Comparison of ENCODE assay signal across 10 cellular contexts in the genomic region with DNA sequence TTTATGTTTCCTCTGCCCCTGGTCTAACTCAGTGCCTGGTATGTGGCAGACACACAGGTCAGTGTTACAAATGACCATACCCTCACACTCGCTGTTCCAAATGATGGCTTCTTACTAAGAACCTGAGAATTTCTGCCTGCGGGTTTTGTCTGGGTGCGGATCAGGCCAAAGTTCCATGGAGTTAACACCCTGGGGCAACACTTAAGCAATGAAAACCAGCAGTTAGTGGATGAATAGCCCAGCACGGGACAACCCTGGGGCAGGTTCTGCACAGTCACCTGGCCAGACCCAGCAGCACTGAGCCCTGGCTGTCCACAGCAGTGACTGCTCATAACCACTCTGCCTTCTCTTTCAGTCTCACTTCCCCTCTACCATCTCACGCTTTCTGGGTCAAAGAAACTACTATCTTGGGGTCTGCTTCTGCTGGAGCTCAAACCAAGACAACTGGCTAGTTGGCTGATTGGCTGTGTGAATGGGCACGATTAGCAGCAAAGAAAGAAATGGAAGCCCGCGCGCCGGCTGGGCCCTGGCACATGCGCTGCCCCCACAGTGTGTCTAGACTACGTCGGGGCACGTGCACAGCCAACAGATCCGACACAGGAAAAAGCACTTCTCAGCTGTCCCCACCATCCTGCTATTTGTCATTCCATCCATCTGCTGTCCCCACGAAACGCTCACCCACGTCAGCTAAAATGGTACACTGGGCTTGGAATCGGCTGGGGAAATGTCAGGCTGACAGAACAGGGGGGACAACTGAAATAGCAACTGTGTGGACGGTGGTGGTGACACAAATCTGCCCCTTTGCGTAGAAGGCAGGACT.
DNase-seq lines count a peak whose midpoint lies in the region; ATAC-seq and TF ChIP-seq lines count a peak whose summit lies in the region.
"Had no signal": no experiment of that assay in that cellular context is flagged by ENCODE, and none has a peak within 500 bp of the region (broad histone marks: within the 10 kb centered on the region; RNA-seq: fewer than 3 reads in every experiment).

No MANE protein-coding gene starts in this region.

- 0 out of 2 replicates have a peak, but pooled peaks cover 5% of the 10 kb centered on the region for H3F3A ChIP-seq in MM.1S (ENCODE audit: insufficient read depth, low read length)

- H3K79me2 ChIP-seq in MM.1S (ENCODE audit: low read length): no peaks in the 10 kb centered on the region

- no peaks in the 10 kb centered on the region for H3K36me3 ChIP-seq in MM.1S (replicated peaks; ENCODE audit: insufficient read depth, low read length)

- no peak overlapping the region for H3K4me2 ChIP-seq in MM.1S (ENCODE audit: low read depth, low read length)

- peaks cover 15% of the 10 kb centered on the region for H3K4me1 ChIP-seq in MM.1S (ENCODE audit: low read length)

- no peaks in the 10 kb centered on the region for H3K9me2 ChIP-seq in MM.1S (replicated peaks; ENCODE audit: insufficient read depth, low read length)

- no peaks in the 10 kb centered on the region for H3K27me3 ChIP-seq in MM.1S (replicated peaks; ENCODE audit: insufficient read depth, low read length)

- no peak overlapping the region for H3K9ac ChIP-seq in MM.1S (ENCODE audit: low read length)

- ATAC-seq in GM18499 (IDR thresholded peaks at IDR 0.05; ENCODE audit: insufficient read depth, unreplicated experiment) (peak; percentile 87), GM21526 (IDR thresholded peaks at IDR 0.05; ENCODE audit: low FRiP score, unreplicated experiment) (peak; percentile 92), HG03457 (IDR thresholded peaks at IDR 0.05; ENCODE audit: unreplicated experiment) (peak; percentile 93)

- no peaks in the 10 kb centered on the region for H3K9me3 ChIP-seq in MM.1S (replicated peaks; ENCODE audit: insufficient read depth, low read length)

- DNase-seq in kidney tubule cell (ENCODE audit: low spot score) (peak; percentile 90), NCI-H82 treated with DMSO at 0.1 percent for 48 hours (lab: John Stamatoyannopoulos, UW; ENCODE audit: unreplicated experiment) (no peak), NCI-H2227 (lab: John Stamatoyannopoulos, UW; ENCODE audit: unreplicated experiment) (no peak), MM.1S (no peak), SKM-1 (lab: John Stamatoyannopoulos, UW; ENCODE audit: unreplicated experiment) (no peak)
- DNase-seq: activated T-cell treated with anti-CD3 and anti-CD28 coated beads, Interleukin-2, amount 50 U/mL, for 24 hours; NCI-H1694 treated with DMSO at 0.1 percent for 48 hours had no signal

- TF ChIP-seq CTCF in MM.1S (IDR thresholded peaks at IDR 0.05; ENCODE audit: low read length): no peak

- H4K20me1 ChIP-seq in MM.1S (ENCODE audit: insufficient read depth, low read length): no peaks in the 10 kb centered on the region

- H3K4me3 ChIP-seq in MM.1S (ENCODE audit: low read length): no peak overlapping the region

- no peak overlapping the region for H3K27ac ChIP-seq in MM.1S (ENCODE audit: low read length)

- no peak overlapping the region for H2AFZ ChIP-seq in MM.1S (ENCODE audit: low read length)
